Comparison of ENCODE assay signal across 21 cellular contexts in the genomic region with DNA sequence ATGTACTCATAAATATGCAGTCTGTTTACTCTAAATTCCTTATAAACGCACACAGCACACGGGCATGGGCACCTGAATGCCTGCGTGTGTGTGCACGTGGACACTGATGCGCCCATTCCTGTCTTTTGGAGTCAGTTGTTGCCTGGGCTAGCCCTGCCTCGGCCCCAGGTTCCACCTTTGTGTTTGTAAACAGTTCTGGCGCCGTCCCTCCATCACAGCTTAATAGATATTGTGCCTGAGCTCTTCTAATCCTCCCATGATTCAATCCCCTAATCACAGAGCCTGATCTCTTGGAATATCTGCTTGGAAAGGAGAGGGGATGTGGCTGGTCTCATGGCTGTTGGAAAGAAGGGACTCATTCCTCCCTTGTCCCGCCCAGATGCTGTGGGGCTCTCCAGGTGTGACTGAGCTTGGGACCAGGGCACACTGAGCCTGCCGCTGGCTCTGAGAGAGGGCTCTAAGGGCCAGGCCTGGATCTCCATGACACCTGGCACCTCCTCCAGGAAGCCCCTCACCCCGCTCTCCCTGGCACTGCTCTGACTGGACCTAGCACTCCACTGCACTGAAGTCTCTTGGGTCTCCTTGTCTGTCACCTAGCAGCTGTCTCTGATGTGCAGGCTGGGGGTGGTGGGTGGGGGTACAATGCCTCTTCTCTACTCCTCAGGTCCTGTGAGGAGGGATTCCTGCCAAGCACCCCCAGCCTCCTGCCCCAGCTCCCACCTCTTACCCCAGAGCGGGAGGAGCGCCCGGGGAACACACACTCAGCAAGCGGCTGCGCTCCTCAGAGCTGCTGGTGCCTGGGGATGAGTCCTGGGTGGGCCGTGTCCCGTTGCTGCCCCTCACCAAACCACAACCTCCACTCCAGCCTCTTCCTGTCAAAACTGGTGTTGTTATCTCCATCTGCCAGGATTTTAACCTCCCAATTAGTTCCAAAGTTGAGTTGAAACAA.
DNase-seq lines count a peak whose midpoint lies in the region; TF ChIP-seq lines count a peak whose summit lies in the region.
"Had no signal": no experiment of that assay in that cellular context is flagged by ENCODE, and none has a peak within 500 bp of the region (broad histone marks: within the 10 kb centered on the region; RNA-seq: fewer than 3 reads in every experiment).

No MANE protein-coding gene starts in this region.

- H3K27ac Mint-ChIP-seq in T-helper 1 cell treated with Interleukin-12 subunit alpha and Interleukin-12 subunit beta and Interleukin-4 antibody, amounts not matched to agents 30 μg/mL and 1 μg/mL, for 36 hours, result peak overlapping the region; percentile 3
- peak overlapping the region in 3 of 5 experiments; percentile 4 to 22 (median 18) for H3K27ac Mint-ChIP-seq in brain
- H3K27ac Mint-ChIP-seq: CD8-positive, alpha-beta memory T cell; HFFc6 had no signal

- H3K4me1 Mint-ChIP-seq in T-helper 1 cell treated with Interleukin-12 subunit alpha and Interleukin-12 subunit beta and Interleukin-4 antibody, amounts not matched to agents 30 μg/mL and 1 μg/mL, for 36 hours (ENCODE audit: low read depth), result no peaks in the 10 kb centered on the region
- H3K4me1 Mint-ChIP-seq in brain, result peaks cover 36% of the 10 kb centered on the region
- H3K4me1 Mint-ChIP-seq: CD14-positive monocyte; CD8-positive, alpha-beta memory T cell had no signal

- no peak overlapping the region for H3K4ac ChIP-seq in neuronal stem cell (ENCODE audit: low read length)

- no peak for DNase-seq in T-helper 1 cell
- DNase-seq in neuronal stem cell (ENCODE audit: low spot score), result no peak
- DNase-seq in suprapubic skin (ENCODE audit: low spot score in 2 of 2), result no peak
- DNase-seq in NOMO-1 (lab: John Stamatoyannopoulos, UW; ENCODE audit: unreplicated experiment in 2 of 2), result no peak
- no peak for DNase-seq in AML-193 (lab: John Stamatoyannopoulos, UW)
- no peak for DNase-seq in activated effector memory CD4-positive, alpha-beta T cell treated with Interleukin-2 at 50 U/mL for 16 hours
- DNase-seq: BE2C; CD8-positive, alpha-beta memory T cell; GOT3; HFFc6; KBM-7; MG63; NCI-H2029; NCI-H446 treated with DMSO at 0.1 percent for 48 hours; Peyer's patch; SHP77 treated with DMSO at 0.1 percent for 48 hours had no signal

- H2BK120ac ChIP-seq in neuronal stem cell (ENCODE audit: low read depth, low read length), result no peak overlapping the region

- H3K23ac ChIP-seq in neuronal stem cell (ENCODE audit: low read depth, low read length, poor library complexity), result no peak overlapping the region

- no peak overlapping the region for H2AK5ac ChIP-seq in neuronal stem cell (ENCODE audit: low read depth, low read length)

- H3K9me3 ChIP-seq in neuronal stem cell (replicated peaks in 1 of 2; ENCODE audit: control insufficient read depth in 2 of 2, insufficient read depth in 1 of 2, low read depth in 1 of 2, low read length in 2 of 2) (peaks cover 3 to 5% of the 10 kb centered on the region in 2 donors), suprapubic skin (no peaks in the 10 kb centered on the region)
- H3K9me3 ChIP-seq: BE2C, HAP-1, MG63, Peyer's patch had no signal

- H3K4me1 ChIP-seq in neuronal stem cell (ENCODE audit: control insufficient read depth in 2 of 2, insufficient read depth in 1 of 2, low read depth in 1 of 2, low read length in 2 of 2) (peaks cover 0 to 4% of the 10 kb centered on the region in 2 donors), suprapubic skin (peaks cover 36% of the 10 kb centered on the region)
- H3K4me1 ChIP-seq: BE2C, HAP-1, Peyer's patch had no signal

- no peak for TF ChIP-seq POLR2A in suprapubic skin (IDR thresholded peaks at IDR 0.05)

- H3K27ac ChIP-seq in neuronal stem cell (replicated peaks; ENCODE audit: low read length), result no peak overlapping the region
- peak overlapping the region; percentile 18 for H3K27ac ChIP-seq in suprapubic skin
- H3K27ac ChIP-seq: 22Rv1, Peyer's patch had no signal

- H3K4me3 Mint-ChIP-seq in T-helper 1 cell treated with Interleukin-12 subunit alpha and Interleukin-12 subunit beta and Interleukin-4 antibody, amounts not matched to agents 30 μg/mL and 1 μg/mL, for 36 hours, result no peak overlapping the region
- no peak overlapping the region for H3K4me3 Mint-ChIP-seq in brain
- H3K4me3 Mint-ChIP-seq: CD8-positive, alpha-beta memory T cell; HFFc6 had no signal

- H3K9me3 Mint-ChIP-seq in T-helper 1 cell treated with Interleukin-12 subunit alpha and Interleukin-12 subunit beta and Interleukin-4 antibody, amounts not matched to agents 30 μg/mL and 1 μg/mL, for 36 hours, result no peaks in the 10 kb centered on the region
- peaks cover 7 to 12% (median 11%) of the 10 kb centered on the region in 5 experiments for H3K9me3 Mint-ChIP-seq in brain
- H3K9me3 Mint-ChIP-seq: HFFc6 had no signal

- H3K4me3 ChIP-seq in neuronal stem cell (ENCODE audit: low read length in 2 of 2) (no peak overlapping the region), suprapubic skin (no peak overlapping the region)
- H3K4me3 ChIP-seq: HAP-1, MG63, Peyer's patch had no signal

- H3K14ac ChIP-seq in neuronal stem cell (ENCODE audit: low read length), result peak overlapping the region; percentile 58

- H3K79me1 ChIP-seq in neuronal stem cell (ENCODE audit: low read depth, low read length), result no peaks in the 10 kb centered on the region

- TF ChIP-seq CTCF in brain (conservative IDR thresholded peaks at IDR 0.05), result no peak
- no peak for TF ChIP-seq CTCF in suprapubic skin (IDR thresholded peaks at IDR 0.05)

- H3K18ac ChIP-seq in neuronal stem cell (ENCODE audit: low read length), result peak overlapping the region; percentile 48

- TF ChIP-seq EP300 in suprapubic skin (IDR thresholded peaks at IDR 0.05), result no peak

- no peaks in the 10 kb centered on the region for H3K36me3 Mint-ChIP-seq in T-helper 1 cell treated with Interleukin-12 subunit alpha and Interleukin-12 subunit beta and Interleukin-4 antibody, amounts not matched to agents 30 μg/mL and 1 μg/mL, for 36 hours (ENCODE audit: low read depth)
- no peaks in the 10 kb centered on the region for H3K36me3 Mint-ChIP-seq in brain
- H3K36me3 Mint-ChIP-seq: CD14-positive monocyte; CD8-positive, alpha-beta memory T cell had no signal

- no peak overlapping the region for H4K8ac ChIP-seq in neuronal stem cell (ENCODE audit: low read depth, low read length)

- no peak overlapping the region for H4K91ac ChIP-seq in neuronal stem cell (ENCODE audit: low read depth, low read length, poor library complexity)

- no peak overlapping the region for H3K9ac ChIP-seq in neuronal stem cell (ENCODE audit: low read depth, low read length, poor library complexity)

- H3K4me2 ChIP-seq in neuronal stem cell (ENCODE audit: insufficient read depth, low read length, poor library complexity, severe bottlenecking), result no peak overlapping the region

- H3K36me3 ChIP-seq in neuronal stem cell (replicated peaks in 1 of 2; ENCODE audit: control insufficient read depth in 2 of 2, insufficient read depth in 2 of 2, low read length in 2 of 2), result no peaks in the 10 kb centered on the region
- no peaks in the 10 kb centered on the region for H3K36me3 ChIP-seq in suprapubic skin
- H3K36me3 ChIP-seq: BE2C, HAP-1, MG63, Peyer's patch had no signal

- WGBS in neuronal stem cell (ENCODE audit: extremely low coverage in 2 of 2, insufficient read length in 2 of 2, insufficient replicate concordance in 1 of 2), 2 donors, result no CpG with 5 or more reads among the region's 18 CpGs
- 68% methylated on average over 15 of the region's 18 CpGs for WGBS in suprapubic skin

- H3K27me3 ChIP-seq in neuronal stem cell (ENCODE audit: control insufficient read depth in 3 of 3, insufficient read depth in 3 of 3, low read depth in 1 of 3, low read length in 3 of 3) (peaks cover 0 to 47% (median 4%) of the 10 kb centered on the region in 3 experiments), suprapubic skin (peaks cover 9% of the 10 kb centered on the region)
- H3K27me3 ChIP-seq: BE2C, MG63, Peyer's patch had no signal

- no peak overlapping the region for H2BK15ac ChIP-seq in neuronal stem cell (ENCODE audit: low read length)

- H3K27me3 Mint-ChIP-seq in T-helper 1 cell treated with Interleukin-12 subunit alpha and Interleukin-12 subunit beta and Interleukin-4 antibody, amounts not matched to agents 30 μg/mL and 1 μg/mL, for 36 hours (ENCODE audit: low read depth), result peaks cover 5% of the 10 kb centered on the region
- peaks cover 11% of the 10 kb centered on the region for H3K27me3 Mint-ChIP-seq in brain

- no peak overlapping the region for H2BK5ac ChIP-seq in neuronal stem cell (ENCODE audit: low read length)

- H2AFZ ChIP-seq in neuronal stem cell (ENCODE audit: low read length), result no peak overlapping the region

- no peak overlapping the region for H2BK12ac ChIP-seq in neuronal stem cell (ENCODE audit: low read length)
